8 cellular contexts compared by ENCODE assay signal in genomic region chr7:117871778-117872538, GRCh38. TPM values are rescaled to one million over a fixed set of nuclear protein-coding genes. Genes with fewer than 3 reads are reported as not detected.
DNase-seq lines count a peak whose midpoint lies in the region; ATAC-seq and TF ChIP-seq lines count a peak whose summit lies in the region.

No MANE protein-coding gene starts in this region.

- H3K9me3 ChIP-seq in iPS-20b (ENCODE audit: insufficient read depth, low read depth, low read length) (no peaks in the 10 kb centered on the region), skeletal muscle satellite cell (replicated peaks; ENCODE audit: low read length) (no peaks in the 10 kb centered on the region)

- DNase-seq in HFFc6 = no peak
- no peak for DNase-seq in astrocyte of the cerebellum (ENCODE audit: low read depth)
- no peak for DNase-seq in stimulated activated CD4-positive, alpha-beta T cell treated with anti-CD3 and anti-CD28 coated beads, Interleukin-2, amount 100 ng/mL, for 24 hours
- DNase-seq in COR-L47 (lab: John Stamatoyannopoulos, UW) = no peak
- DNase-seq in effector memory CD8-positive, alpha-beta T cell = no peak
- DNase-seq in activated CD4-positive, alpha-beta memory T cell treated with anti-CD3 and anti-CD28 coated beads, Interleukin-2, amount 10 ng/mL, durations not matched to agents 7 days and 5 days = no peak

- no peak for ATAC-seq in effector memory CD8-positive, alpha-beta T cell (replicated peaks)

- H3K36me3 ChIP-seq in iPS-20b (ENCODE audit: insufficient read depth, low read depth, low read length) (peaks cover 4% of the 10 kb centered on the region; the same call in 1 of the 2 replicates), skeletal muscle satellite cell (ENCODE audit: insufficient read depth, low read length) (no peaks in the 10 kb centered on the region)

- H3K4me3 ChIP-seq in astrocyte of the cerebellum (ENCODE audit: low read depth, low read length) = peak overlapping the region; percentile 82
- H3K4me3 ChIP-seq in iPS-20b (ENCODE audit: low read length) = peak overlapping the region; percentile 95
- H3K4me3 ChIP-seq in skeletal muscle satellite cell (ENCODE audit: low read length) = peak overlapping the region; percentile 79

- no peaks in the 10 kb centered on the region for H3K9me3 Mint-ChIP-seq in HFFc6
- no peaks in the 10 kb centered on the region for H3K9me3 Mint-ChIP-seq in effector memory CD8-positive, alpha-beta T cell
- H3K9me3 Mint-ChIP-seq in activated CD4-positive, alpha-beta memory T cell treated with anti-CD3 and anti-CD28 coated beads, Interleukin-2, amount 10 ng/mL, durations not matched to agents 7 days and 5 days = no peaks in the 10 kb centered on the region

- H3K27ac ChIP-seq in iPS-20b (ENCODE audit: low read length) = peak overlapping the region; percentile 80

- TF ChIP-seq CTCF in HFFc6 (IDR thresholded peaks at IDR 0.05) (no peak), astrocyte of the cerebellum (IDR thresholded peaks at IDR 0.05; ENCODE audit: low read depth, low read length, missing control alignments) (no peak)

- in situ Hi-C loops in astrocyte of the cerebellum (cut with HindIII; ENCODE audit: low sequenced_read_pairs) = no loop called here

- H3K27me3 Mint-ChIP-seq in HFFc6 (ENCODE audit: insufficient read depth) = peaks cover 10% of the 10 kb centered on the region
- peaks cover 34 to 42% of the 10 kb centered on the region in 2 donors for H3K27me3 Mint-ChIP-seq in effector memory CD8-positive, alpha-beta T cell
- peaks cover 35% of the 10 kb centered on the region for H3K27me3 Mint-ChIP-seq in activated CD4-positive, alpha-beta memory T cell treated with anti-CD3 and anti-CD28 coated beads, Interleukin-2, amount 10 ng/mL, durations not matched to agents 7 days and 5 days

- POLR2A ChIA-PET in activated CD4-positive, alpha-beta memory T cell treated with anti-CD3 and anti-CD28 coated beads, Interleukin-2, amount 10 ng/mL, durations not matched to agents 7 days and 5 days (lab: Charles Lee) = no interaction called here

- H3K27me3 ChIP-seq in iPS-20b (ENCODE audit: insufficient read depth, low read length) (no peaks in the 10 kb centered on the region), skeletal muscle satellite cell (ENCODE audit: control insufficient read depth, insufficient read depth, low read length) (peaks cover 58% of the 10 kb centered on the region)

- CTCF ChIA-PET in activated CD4-positive, alpha-beta memory T cell treated with anti-CD3 and anti-CD28 coated beads, Interleukin-2, amount 10 ng/mL, durations not matched to agents 7 days and 5 days (lab: Charles Lee) = no interaction called here

- H3K4me1 Mint-ChIP-seq in HFFc6 (ENCODE audit: low read depth) = no peaks in the 10 kb centered on the region
- peaks cover 4 to 11% of the 10 kb centered on the region in 2 donors for H3K4me1 Mint-ChIP-seq in effector memory CD8-positive, alpha-beta T cell (ENCODE audit: low read depth in 2 of 2)
- H3K4me1 Mint-ChIP-seq in activated CD4-positive, alpha-beta memory T cell treated with anti-CD3 and anti-CD28 coated beads, Interleukin-2, amount 10 ng/mL, durations not matched to agents 7 days and 5 days = peaks cover 2% of the 10 kb centered on the region

- peak overlapping the region; percentile 46; the same call in 1 of the 2 replicates for H3K4me3 Mint-ChIP-seq in HFFc6
- peak overlapping the region in 1 of 2 donors; percentile 49 for H3K4me3 Mint-ChIP-seq in effector memory CD8-positive, alpha-beta T cell
- no peak overlapping the region for H3K4me3 Mint-ChIP-seq in activated CD4-positive, alpha-beta memory T cell treated with anti-CD3 and anti-CD28 coated beads, Interleukin-2, amount 10 ng/mL, durations not matched to agents 7 days and 5 days

- peaks cover 57% of the 10 kb centered on the region for H3K4me1 ChIP-seq in iPS-20b (ENCODE audit: insufficient read depth, low read length)
- H3K4me1 ChIP-seq in skeletal muscle satellite cell (ENCODE audit: control insufficient read depth, insufficient read depth, low read length) = peaks cover 12% of the 10 kb centered on the region

- no peak overlapping the region for H3K27ac Mint-ChIP-seq in HFFc6
- H3K27ac Mint-ChIP-seq in effector memory CD8-positive, alpha-beta T cell = no peak overlapping the region
- H3K27ac Mint-ChIP-seq in activated CD4-positive, alpha-beta memory T cell treated with anti-CD3 and anti-CD28 coated beads, Interleukin-2, amount 10 ng/mL, durations not matched to agents 7 days and 5 days = no peak overlapping the region

- no peaks in the 10 kb centered on the region for H3K36me3 Mint-ChIP-seq in HFFc6 (ENCODE audit: low read depth)
- no peaks in the 10 kb centered on the region for H3K36me3 Mint-ChIP-seq in effector memory CD8-positive, alpha-beta T cell (ENCODE audit: insufficient read depth)
- H3K36me3 Mint-ChIP-seq in activated CD4-positive, alpha-beta memory T cell treated with anti-CD3 and anti-CD28 coated beads, Interleukin-2, amount 10 ng/mL, durations not matched to agents 7 days and 5 days (ENCODE audit: low read depth) = no peaks in the 10 kb centered on the region

- H3K4me2 ChIP-seq in skeletal muscle satellite cell (ENCODE audit: low read length) = peak overlapping the region; percentile 88

- peak overlapping the region; percentile 86; the same call in 1 of the 2 replicates for H3K9ac ChIP-seq in iPS-20b (ENCODE audit: low read depth, low read length)
- no peak overlapping the region for H3K9ac ChIP-seq in skeletal muscle satellite cell (ENCODE audit: low read depth, low read length)

RNA-seq across cellular contexts. Expression of gene CTTNBP2, which starts 1.3 kb away (rescaled TPM):
- not detected for total RNA-seq in HFFc6 (2021; fragmentation: NEBNext Ultra II Directional; extraction: Animal tissue kit (Norgen Biotek cat#: 25700))
- total RNA-seq in skeletal muscle satellite cell (2012; rRNA removed) = 0.51 and 1.3 TPM in 2 replicates
- not detected for total RNA-seq in activated CD4-positive, alpha-beta memory T cell treated with anti-CD3 and anti-CD28 coated beads, Interleukin-2, amount 10 ng/mL, durations not matched to agents 7 days and 5 days
